19 cellular contexts compared by ENCODE assay signal in the genomic region with DNA sequence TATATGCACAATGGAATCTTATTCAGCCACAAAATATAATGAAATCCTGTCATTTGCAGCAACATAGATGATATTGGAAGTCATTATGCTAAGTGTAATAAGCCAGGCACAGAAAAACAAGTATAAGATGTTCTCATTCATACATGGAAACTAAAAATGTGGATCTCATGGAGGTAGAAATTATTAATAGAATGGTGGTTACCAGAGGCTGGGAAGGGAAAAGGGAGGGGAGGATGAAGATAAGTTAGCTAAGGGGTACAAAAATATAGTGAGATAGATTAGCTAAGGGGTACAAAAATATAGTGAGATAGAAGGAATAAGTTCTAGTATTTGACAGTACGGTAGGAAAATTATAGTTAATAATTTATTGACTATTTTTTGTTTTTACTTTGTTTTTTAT. TPM values are rescaled to one million over a fixed set of nuclear protein-coding genes. Genes with fewer than 3 reads are reported as not detected.
DNase-seq lines count a peak whose midpoint lies in the region; ATAC-seq, FAIRE-seq and TF ChIP-seq lines count a peak whose summit lies in the region.
"Had no signal": no experiment of that assay in that cellular context is flagged by ENCODE, and none has a peak within 500 bp of the region (broad histone marks: within the 10 kb centered on the region; RNA-seq: fewer than 3 reads in every experiment).

No MANE protein-coding gene starts in this region.

- CTCF ChIA-PET in activated B cell treated with CpG ODN at 0.5 μM for 24 hours (lab: Charles Lee): no interaction called here

- no peak for TF ChIP-seq POLR2A in H54 (IDR thresholded peaks at IDR 0.05; ENCODE audit: low read depth, low read length)

- peak; percentile 52 for ATAC-seq in Right ventricle myocardium superior (ENCODE audit: poor library complexity)
- no peak for ATAC-seq in Right ventricle myocardium inferior
- ATAC-seq in left ventricle myocardium superior: peak; percentile 60
- no peak for ATAC-seq in left cardiac atrium
- ATAC-seq in activated B cell treated with CpG ODN at 0.5 μM for 24 hours (ENCODE audit: low read depth): no peak
- ATAC-seq: A549; CD8-positive, alpha-beta T cell; GM12878 had no signal

- no peak for TF ChIP-seq CTCF in activated B cell treated with CpG ODN at 0.5 μM for 24 hours (IDR thresholded peaks at IDR 0.05)

- peak overlapping the region; percentile 3 for H3K27ac Mint-ChIP-seq in activated B cell treated with CpG ODN at 0.5 μM for 24 hours
- H3K27ac Mint-ChIP-seq: B cell; CD4-positive, alpha-beta T cell; CD8-positive, alpha-beta T cell had no signal

- intact Hi-C loops in Right ventricle myocardium superior (cut with DNase I) (no loop called here), Right ventricle myocardium inferior (cut with DNase I) (no loop called here), left ventricle myocardium superior (cut with micrococcal nuclease) (no loop called here), left cardiac atrium (cut with DNase I) (no loop called here), activated B cell treated with CpG ODN at 0.5 μM for 24 hours (cut with micrococcal nuclease) (no loop called here)

- H3K36me3 Mint-ChIP-seq in activated B cell treated with CpG ODN at 0.5 μM for 24 hours (ENCODE audit: low read depth): peaks cover 16% of the 10 kb centered on the region

- POLR2A ChIA-PET in activated B cell treated with CpG ODN at 0.5 μM for 24 hours (lab: Charles Lee): no interaction called here

- H3K4me1 Mint-ChIP-seq in activated B cell treated with CpG ODN at 0.5 μM for 24 hours: peaks cover 7% of the 10 kb centered on the region

- no peak for FAIRE-seq in H54 (lab: Jason Lieb, UNC)
- FAIRE-seq: A549, GM12878, GM18507 had no signal

- DNase-seq in Right ventricle myocardium superior: no peak
- no peak for DNase-seq in Right ventricle myocardium inferior (ENCODE audit: missing footprints)
- DNase-seq in left ventricle myocardium superior: no peak
- no peak for DNase-seq in left cardiac atrium
- DNase-seq in activated B cell treated with CpG ODN at 0.5 μM for 24 hours: no peak
- DNase-seq in HCEC 1CT: no peak
- no peak for DNase-seq in H54 (ENCODE audit: insufficient read length, low spot score)
- DNase-seq: AML-193; Caco-2; Calu3; CD4-positive, alpha-beta T cell; CD8-positive, alpha-beta T cell; DMS79 treated with DMSO at 0.1 percent for 48 hours; GDM1 had no signal

- H3K4me3 Mint-ChIP-seq in activated B cell treated with CpG ODN at 0.5 μM for 24 hours: no peak overlapping the region
- H3K4me3 Mint-ChIP-seq: B cell; CD4-positive, alpha-beta T cell; CD8-positive, alpha-beta T cell had no signal

- no peaks in the 10 kb centered on the region for H3K9me3 Mint-ChIP-seq in activated B cell treated with CpG ODN at 0.5 μM for 24 hours
- H3K9me3 Mint-ChIP-seq: CD4-positive, alpha-beta T cell; CD8-positive, alpha-beta T cell had no signal

- no peaks in the 10 kb centered on the region for H3K27me3 Mint-ChIP-seq in activated B cell treated with CpG ODN at 0.5 μM for 24 hours
- H3K27me3 Mint-ChIP-seq: B cell; CD4-positive, alpha-beta T cell had no signal

RNA-seq across cellular contexts. Expression of a gene that starts 27.9 kb away (rescaled TPM):
- total RNA-seq in Right ventricle myocardium superior (21.9 TPM), Right ventricle myocardium inferior (21.8 TPM), left ventricle myocardium superior (20.4 TPM), left cardiac atrium (1 to 10 TPM; 2.9 to 4.1 TPM), activated B cell treated with CpG ODN at 0.5 μM for 24 hours (3.5 and 4.5 TPM in 2 replicates)

RNA-seq across cellular contexts. Expression of a gene that starts 57.6 kb away (rescaled TPM):
- total RNA-seq in Right ventricle myocardium superior (not detected), Right ventricle myocardium inferior (not detected), left ventricle myocardium superior (not detected), left cardiac atrium (not detected), activated B cell treated with CpG ODN at 0.5 μM for 24 hours (0.75 and 0.93 TPM in 2 replicates)
- total RNA-seq: A172; Caco-2; Calu3; CD4-positive, alpha-beta T cell; CD8-positive, alpha-beta T cell had no signal

Comparison
In these comparisons a context has a peak if more than half of its experiments do, and no peak if none do; other contexts are left out.
1. ATAC-seq: peak in Right ventricle myocardium superior (single experiment) and left ventricle myocardium superior (single experiment); none in Right ventricle myocardium inferior (single experiment), left cardiac atrium (0 of 2) and activated B cell treated with CpG ODN at 0.5 μM for 24 hours (single experiment).